ENCODE assay signal across 24 cellular contexts in genomic region chr22:39819429-39819828, GRCh38.
"Had no signal": no experiment of that assay in that cellular context is flagged by ENCODE, and none has a peak within 500 bp of the region (broad histone marks: within the 10 kb centered on the region; RNA-seq: fewer than 3 reads in every experiment).

No MANE protein-coding gene starts in this region.

- H3K36me3 Mint-ChIP-seq: mesothelial cell of epicardium; natural killer cell treated with Interleukin-12 subunit alpha and Interleukin-12 subunit beta and Interleukin-15 and Interleukin-18, amount 100 ng/mL, for 72 hours; neural progenitor cell; type B pancreatic cell had no signal

- H3K27ac ChIP-seq: heart left ventricle, neural progenitor cell, ovary, suprapubic skin, thyroid gland had no signal

- FAIRE-seq: endometrium, frontal cortex, small intestine, urothelium cell line had no signal

- H3K4me1 Mint-ChIP-seq: mesothelial cell of epicardium had no signal

- H3K4me3 Mint-ChIP-seq: mesothelial cell of epicardium; natural killer cell treated with Interleukin-12 subunit alpha and Interleukin-12 subunit beta and Interleukin-15 and Interleukin-18, amount 100 ng/mL, for 72 hours; neural progenitor cell; type B pancreatic cell had no signal

- H3K27ac Mint-ChIP-seq: mesothelial cell of epicardium; natural killer cell treated with Interleukin-12 subunit alpha and Interleukin-12 subunit beta and Interleukin-15 and Interleukin-18, amount 100 ng/mL, for 72 hours; neural progenitor cell; progenitor cell of endocrine pancreas; type B pancreatic cell had no signal

- DNase-seq: effector memory CD4-positive, alpha-beta T cell; heart left ventricle; hypothalamus; kidney glomerular epithelial cell; mammary epithelial cell; nucleus accumbens; ovary; right cardiac atrium; small intestine; stimulated activated CD4-positive, alpha-beta T cell treated with anti-CD3 and anti-CD28 coated beads, Interleukin-12 subunit alpha, Interleukin-12 subunit beta, amount 100 ng/mL, for 4 hours; stimulated activated CD4-positive, alpha-beta T cell treated with anti-CD3 and anti-CD28 coated beads, Interleukin-2, amount 100 ng/mL, for 48 hours; stimulated activated naive CD8-positive, alpha-beta T cell treated with anti-CD3 and anti-CD28 coated beads, Interleukin-15, Interleukin-2, amounts not matched to agents 100 U/mL and 50 U/mL, for 24 hours; thyroid gland had no signal

- H3K9me3 Mint-ChIP-seq: natural killer cell treated with Interleukin-12 subunit alpha and Interleukin-12 subunit beta and Interleukin-15 and Interleukin-18, amount 100 ng/mL, for 72 hours; neural progenitor cell; type B pancreatic cell had no signal

- ATAC-seq: esophagus mucosa; heart left ventricle; left lobe of liver; natural killer cell treated with Interleukin-12 subunit alpha and Interleukin-12 subunit beta and Interleukin-15 and Interleukin-18, amount 100 ng/mL, for 72 hours; right cardiac atrium; stimulated activated naive CD8-positive, alpha-beta T cell treated with anti-CD3 and anti-CD28 coated beads, Interleukin-15, Interleukin-2, amounts not matched to agents 100 U/mL and 50 U/mL, for 24 hours had no signal
